21 cellular contexts compared by ENCODE assay signal in genomic region chr13:27117158-27117557, GRCh38. TPM values are rescaled to one million over a fixed set of nuclear protein-coding genes. Genes with fewer than 3 reads are reported as not detected.
A peak's percentile ranks its signal among the peaks of the same experiment; 100 is the strongest.
DNase-seq lines count a peak whose midpoint lies in the region; ATAC-seq and TF ChIP-seq lines count a peak whose summit lies in the region.
"Had no signal": no experiment of that assay in that cellular context is flagged by ENCODE, and none has a peak within 500 bp of the region (broad histone marks: within the 10 kb centered on the region; RNA-seq: fewer than 3 reads in every experiment).

No MANE protein-coding gene starts in this region.

- H3K9ac ChIP-seq in Karpas-422 (ENCODE audit: low read length), result no peak overlapping the region

- no peak for ATAC-seq in right cardiac atrium
- ATAC-seq: natural killer cell treated with Interleukin-12 subunit alpha and Interleukin-12 subunit beta and Interleukin-15 and Interleukin-18, amount 100 ng/mL, for 72 hours; T-helper 17 cell had no signal

- H3K79me2 ChIP-seq in Karpas-422 (ENCODE audit: low read length), result no peaks in the 10 kb centered on the region

- H3K27me3 ChIP-seq in AG04450 (ENCODE audit: control insufficient read depth, insufficient read depth, low read length) (no peaks in the 10 kb centered on the region), Karpas-422 (ENCODE audit: low read length) (no peaks in the 10 kb centered on the region), right cardiac atrium (ENCODE audit: control insufficient read depth, insufficient read depth) (no peaks in the 10 kb centered on the region)

- H3K36me3 ChIP-seq in Karpas-422 (ENCODE audit: insufficient read depth, low read length), result no peaks in the 10 kb centered on the region

- WGBS in right cardiac atrium, result 64% methylated on average over 1 of the region's 1 CpG

- intact Hi-C loops in right cardiac atrium (cut with DNase I), result no loop called here

- H3K27ac ChIP-seq in AG04450 (ENCODE audit: low read depth, low read length) (no peak overlapping the region), Karpas-422 (ENCODE audit: low read length) (no peak overlapping the region), right cardiac atrium (ENCODE audit: low read length) (no peak overlapping the region)
- H3K27ac ChIP-seq: C4-2B, coronary artery, VCaP had no signal

- POLR2A ChIA-PET in AG04450 (lab: Yijun Ruan, JAX), result no interaction called here

- no peak overlapping the region for H2AFZ ChIP-seq in Karpas-422 (ENCODE audit: low read length)

- H3K9me2 ChIP-seq in Karpas-422 (replicated peaks; ENCODE audit: insufficient read depth, low read length), result no peaks in the 10 kb centered on the region

- peaks cover 27% of the 10 kb centered on the region for H4K20me1 ChIP-seq in Karpas-422 (ENCODE audit: insufficient read depth, low read depth, low read length)

- H3K4me2 ChIP-seq in Karpas-422 (ENCODE audit: low read depth, low read length, poor library complexity, severe bottlenecking), result no peak overlapping the region

- CTCF ChIA-PET in AG04450 (lab: Charles Lee), result no interaction called here

- H3K9me3 ChIP-seq in AG04450 (ENCODE audit: control insufficient read depth, insufficient read depth, low read length) (no peaks in the 10 kb centered on the region), Karpas-422 (ENCODE audit: low read length) (no peaks in the 10 kb centered on the region), right cardiac atrium (ENCODE audit: control insufficient read depth, low read length) (no peaks in the 10 kb centered on the region)

- H3K4me3 ChIP-seq in AG04450 (ENCODE audit: low read depth, low read length), result no peak overlapping the region
- H3K4me3 ChIP-seq in Karpas-422 (ENCODE audit: low read length), result no peak overlapping the region
- no peak overlapping the region for H3K4me3 ChIP-seq in right cardiac atrium (ENCODE audit: low read length)
- H3K4me3 ChIP-seq: coronary artery had no signal

- no peak for TF ChIP-seq CTCF in AG04450 (IDR thresholded peaks at IDR 0.05; ENCODE audit: low read depth, low read length)
- TF ChIP-seq CTCF in GM10266 (IDR thresholded peaks at IDR 0.05; ENCODE audit: control insufficient read depth, insufficient read depth, low read depth, missing control alignments), result no peak

- H3K4me1 ChIP-seq in Karpas-422 (ENCODE audit: low read length), result peaks cover 19% of the 10 kb centered on the region
- H3K4me1 ChIP-seq in right cardiac atrium (ENCODE audit: control insufficient read depth, insufficient read depth, low read length), result peaks cover 4% of the 10 kb centered on the region

- DNase-seq in AG04450 (ENCODE audit: low read depth, low spot score) (peak; percentile 30), HCEC 1CT (peak; percentile 7), astrocyte of the hippocampus (ENCODE audit: low read depth, low spot score) (peak; percentile 13), left kidney (ENCODE audit: low read depth, low spot score) (peak; percentile 23), GM10266 (ENCODE audit: extremely low spot score) (no peak), Karpas-422 (no peak), right cardiac atrium (no peak), RKO (ENCODE audit: low spot score) (no peak)
- DNase-seq: activated CD4-positive, alpha-beta memory T cell treated with anti-CD3 and anti-CD28 coated beads for 36 hours; activated naive CD4-positive, alpha-beta T cell treated with anti-CD3 and anti-CD28 coated beads, Interleukin-2, amount 10 ng/mL, durations not matched to agents 7 days and 5 days; activated T-cell treated with anti-CD3 and anti-CD28 coated beads for 4 hours; foreskin melanocyte; mesendoderm; NCI-H1105; NCI-H774; stimulated activated CD4-positive, alpha-beta T cell treated with anti-CD3 and anti-CD28 coated beads, Interleukin-4, amount 100 ng/mL, for 24 hours; T-helper 17 cell had no signal

RNA-seq across cellular contexts. Expression of gene USP12, which starts 54.5 kb away (rescaled TPM):
- 14.4 and 18.0 TPM in 2 replicates for polyA plus RNA-seq in AG04450 (2011; rRNA removed)
- 7.3 and 13.8 TPM in 2 replicates for polyA minus RNA-seq in AG04450 (2011; rRNA and poly(A)+ RNA removed)
- 3.1 and 7.2 TPM in 2 replicates for total RNA-seq in Karpas-422 (2014; rRNA removed; shearing (Covaris generic); ENCODE audit: low replicate concordance)
- 10 to 100 TPM; 16.6 to 19.3 (median 18.4) TPM for total RNA-seq in right cardiac atrium
- polyA plus RNA-seq in right cardiac atrium, result 5.4 TPM

Comparison
In these comparisons a context has a peak if more than half of its experiments do, and no peak if none do; other contexts are left out.
1. DNase-seq: peak in AG04450 (single experiment), HCEC 1CT (single experiment), astrocyte of the hippocampus (single experiment) and left kidney (single experiment); none in GM10266 (single experiment), Karpas-422 (single experiment), right cardiac atrium (0 of 3) and RKO (single experiment).